In the genomic region with DNA sequence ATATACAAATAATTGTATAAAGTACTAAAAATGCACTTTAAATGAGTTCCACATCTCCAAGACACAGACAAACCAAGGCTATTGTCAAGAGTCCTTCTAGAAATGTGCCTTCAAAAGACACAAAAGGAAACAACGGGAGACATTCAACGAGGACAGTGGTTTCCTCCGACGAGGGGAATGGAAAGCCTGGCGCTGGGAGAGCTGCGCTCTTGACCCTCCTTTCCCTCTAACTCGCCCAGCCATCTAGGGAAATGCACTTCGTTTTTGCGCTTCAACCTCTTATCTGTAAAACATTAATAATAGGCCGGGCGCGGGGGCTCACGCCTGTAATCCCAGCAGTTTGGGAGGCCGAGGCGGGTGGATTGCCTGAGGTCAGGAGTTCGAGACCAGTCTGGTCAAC, we compare ENCODE assay signal across 13 cellular contexts. TPM values are rescaled to one million over a fixed set of nuclear protein-coding genes. Genes with fewer than 3 reads are reported as not detected.
DNase-seq lines count a peak whose midpoint lies in the region; ATAC-seq and TF ChIP-seq lines count a peak whose summit lies in the region.
"Had no signal": no experiment of that assay in that cellular context is flagged by ENCODE, and none has a peak within 500 bp of the region (broad histone marks: within the 10 kb centered on the region; RNA-seq: fewer than 3 reads in every experiment).

No MANE protein-coding gene starts in this region.

- H2AFZ ChIP-seq in mesenchymal stem cell (ENCODE audit: low read depth, low read length) = no peak overlapping the region

- H3K9ac ChIP-seq in HUES6 (ENCODE audit: low read length) = peak overlapping the region; percentile 78
- H3K9ac ChIP-seq in mesenchymal stem cell (ENCODE audit: low read length) = no peak overlapping the region
- H3K9ac ChIP-seq: BLaER1 treated with 17β-estradiol and CSF1 and Interleukin-3, amounts not matched to agents 10 nM and 100 nM had no signal

- H3K27me3 Mint-ChIP-seq in glutamatergic neuron (ENCODE audit: unreplicated experiment) (peaks cover 13% of the 10 kb centered on the region), type B pancreatic cell (peaks cover 22% of the 10 kb centered on the region)
- H3K27me3 Mint-ChIP-seq in naive thymus-derived CD4-positive, alpha-beta T cell = peaks cover 0 to 16% (median 7%) of the 10 kb centered on the region in 5 donors

- H3K9me3 ChIP-seq in HUES6 (ENCODE audit: control insufficient read depth, insufficient read depth, low read depth, low read length) (no peaks in the 10 kb centered on the region), mesenchymal stem cell (ENCODE audit: control insufficient read depth, low read length) (no peaks in the 10 kb centered on the region)
- no peaks in the 10 kb centered on the region for H3K9me3 ChIP-seq in naive thymus-derived CD4-positive, alpha-beta T cell (ENCODE audit: control insufficient read depth in 2 of 3, low read length in 3 of 3)
- H3K9me3 ChIP-seq: BLaER1 treated with 17β-estradiol and CSF1 and Interleukin-3, amounts not matched to agents 10 nM and 100 nM had no signal

- H3K27me3 ChIP-seq in HUES6 (ENCODE audit: control insufficient read depth, insufficient read depth, low read length) (no peaks in the 10 kb centered on the region; the same call in 1 of the 2 replicates), mesenchymal stem cell (ENCODE audit: control insufficient read depth in 1 of 2, insufficient read depth in 1 of 2, low read length in 2 of 2) (peaks cover 0 to 4% of the 10 kb centered on the region in 2 experiments)
- H3K27me3 ChIP-seq in naive thymus-derived CD4-positive, alpha-beta T cell (ENCODE audit: control insufficient read depth in 2 of 2, insufficient read depth in 2 of 2, low read length in 2 of 2) = no peaks in the 10 kb centered on the region
- H3K27me3 ChIP-seq: BLaER1 treated with 17β-estradiol and CSF1 and Interleukin-3, amounts not matched to agents 10 nM and 100 nM had no signal

- peak overlapping the region; percentile 37 for H3K4me2 ChIP-seq in mesenchymal stem cell (ENCODE audit: low read length, poor library complexity, severe bottlenecking)
- H3K4me2 ChIP-seq: BLaER1 treated with 17β-estradiol and CSF1 and Interleukin-3, amounts not matched to agents 10 nM and 100 nM had no signal

- H3K9me3 Mint-ChIP-seq in glutamatergic neuron (ENCODE audit: unreplicated experiment) = peaks cover 4% of the 10 kb centered on the region
- H3K9me3 Mint-ChIP-seq in type B pancreatic cell = no peaks in the 10 kb centered on the region
- peaks cover 0 to 22% (median 9%) of the 10 kb centered on the region in 11 donors for H3K9me3 Mint-ChIP-seq in naive thymus-derived CD4-positive, alpha-beta T cell

- intact Hi-C loops in naive thymus-derived CD4-positive, alpha-beta T cell (cut with micrococcal nuclease) = no loop called here

- peaks cover 13% of the 10 kb centered on the region for H3K4me1 Mint-ChIP-seq in glutamatergic neuron (ENCODE audit: low read depth, unreplicated experiment)
- peaks cover 6% of the 10 kb centered on the region for H3K4me1 Mint-ChIP-seq in type B pancreatic cell (ENCODE audit: unreplicated experiment)
- peaks cover 0 to 14% (median 2%) of the 10 kb centered on the region in 7 donors for H3K4me1 Mint-ChIP-seq in naive thymus-derived CD4-positive, alpha-beta T cell

- H3K4me1 ChIP-seq in HUES6 (ENCODE audit: control insufficient read depth, insufficient read depth, low read length) (peaks cover 31% of the 10 kb centered on the region), mesenchymal stem cell (ENCODE audit: control insufficient read depth, insufficient read depth, low read depth, low read length) (peaks cover 2% of the 10 kb centered on the region)
- no peaks in the 10 kb centered on the region for H3K4me1 ChIP-seq in naive thymus-derived CD4-positive, alpha-beta T cell (ENCODE audit: control insufficient read depth in 2 of 2, insufficient read depth in 2 of 2, low read length in 2 of 2)
- H3K4me1 ChIP-seq: BLaER1 treated with 17β-estradiol and CSF1 and Interleukin-3, amounts not matched to agents 10 nM and 100 nM had no signal

- CTCF ChIA-PET in naive thymus-derived CD4-positive, alpha-beta T cell (lab: Charles Lee) = no interaction called here

- H3K4me3 ChIP-seq in HUES6 (ENCODE audit: low read depth, low read length) (peak overlapping the region; percentile 49), mesenchymal stem cell (ENCODE audit: insufficient read depth in 1 of 2, low read depth in 1 of 2, low read length in 2 of 2) (no peak overlapping the region)
- no peak overlapping the region for H3K4me3 ChIP-seq in naive thymus-derived CD4-positive, alpha-beta T cell (ENCODE audit: low read length)
- H3K4me3 ChIP-seq: BLaER1 treated with 17β-estradiol and CSF1 and Interleukin-3, amounts not matched to agents 10 nM and 100 nM; K562 had no signal

- H3K18ac ChIP-seq in mesenchymal stem cell (ENCODE audit: low read depth in 1 of 2, low read length in 2 of 2) = no peak overlapping the region

- H4K8ac ChIP-seq in mesenchymal stem cell (ENCODE audit: low read length) = no peak overlapping the region

- H3K4me3 Mint-ChIP-seq in glutamatergic neuron (ENCODE audit: unreplicated experiment) = peak overlapping the region; percentile 69
- H3K4me3 Mint-ChIP-seq in type B pancreatic cell = peak overlapping the region; percentile 41
- H3K4me3 Mint-ChIP-seq in naive thymus-derived CD4-positive, alpha-beta T cell = no peak overlapping the region

- TF ChIP-seq CTCF in glutamatergic neuron (IDR thresholded peaks at IDR 0.05; ENCODE audit: partially characterized antibody, unreplicated experiment) (no peak), type B pancreatic cell (conservative IDR thresholded peaks at IDR 0.05) (no peak)

- no peaks in the 10 kb centered on the region for H3K79me1 ChIP-seq in mesenchymal stem cell (replicated peaks; ENCODE audit: low read length, poor library complexity, severe bottlenecking)

- no peak overlapping the region for H3K14ac ChIP-seq in mesenchymal stem cell (ENCODE audit: low read length in 2 of 2)

- H3K36me3 ChIP-seq in HUES6 (ENCODE audit: control insufficient read depth, insufficient read depth, low read length) (no peaks in the 10 kb centered on the region), mesenchymal stem cell (ENCODE audit: control insufficient read depth in 1 of 2, insufficient read depth in 2 of 2, low read depth in 1 of 2, low read length in 2 of 2) (no peaks in the 10 kb centered on the region)
- no peaks in the 10 kb centered on the region for H3K36me3 ChIP-seq in naive thymus-derived CD4-positive, alpha-beta T cell (ENCODE audit: control insufficient read depth in 2 of 3, insufficient read depth in 3 of 3, low read length in 3 of 3)
- H3K36me3 ChIP-seq: BLaER1 treated with 17β-estradiol and CSF1 and Interleukin-3, amounts not matched to agents 10 nM and 100 nM had no signal

- no peak overlapping the region for H2AK5ac ChIP-seq in mesenchymal stem cell (ENCODE audit: low read length, severe bottlenecking)

- no peak overlapping the region for H2BK12ac ChIP-seq in mesenchymal stem cell (ENCODE audit: low read length in 2 of 2)

- H3K27ac ChIP-seq in HUES6 (ENCODE audit: low read depth, low read length) = peak overlapping the region; percentile 83
- no peak overlapping the region for H3K27ac ChIP-seq in mesenchymal stem cell (ENCODE audit: low read length, poor library complexity, severe bottlenecking)
- H3K27ac ChIP-seq in naive thymus-derived CD4-positive, alpha-beta T cell (ENCODE audit: low read depth, low read length) = no peak overlapping the region
- H3K27ac ChIP-seq: BLaER1 treated with 17β-estradiol and CSF1 and Interleukin-3, amounts not matched to agents 10 nM and 100 nM had no signal

- 41% methylated on average over 16 of the region's 16 CpGs for WGBS in mesenchymal stem cell

- POLR2A ChIA-PET in naive thymus-derived CD4-positive, alpha-beta T cell (lab: Charles Lee) = no interaction called here

- H3K23ac ChIP-seq in mesenchymal stem cell (ENCODE audit: low read length in 2 of 2) = no peak overlapping the region

- H3K36me3 Mint-ChIP-seq in glutamatergic neuron (ENCODE audit: unreplicated experiment) (no peaks in the 10 kb centered on the region), type B pancreatic cell (peaks cover 4% of the 10 kb centered on the region)
- peaks cover 0 to 4% (median 0%) of the 10 kb centered on the region in 5 donors for H3K36me3 Mint-ChIP-seq in naive thymus-derived CD4-positive, alpha-beta T cell

- no peak overlapping the region for H2BK5ac ChIP-seq in mesenchymal stem cell (ENCODE audit: low read depth, low read length, poor library complexity, severe bottlenecking)

- no peak overlapping the region for H4K91ac ChIP-seq in mesenchymal stem cell (ENCODE audit: low read length)

- no peak for ATAC-seq in naive thymus-derived CD4-positive, alpha-beta T cell
- no peak for ATAC-seq in SK-N-SH treated with all-trans-retinoic acid at 6 μM for 48 hours
- ATAC-seq: K562 had no signal

- DNase-seq in glutamatergic neuron = no peak
- DNase-seq in mesenchymal stem cell = no peak
- DNase-seq in type B pancreatic cell (ENCODE audit: extremely low spot score, unreplicated experiment) = no peak
- no peak for DNase-seq in OCI-M2 (lab: John Stamatoyannopoulos, UW; ENCODE audit: unreplicated experiment)
- no peak for DNase-seq in naive thymus-derived CD4-positive, alpha-beta T cell
- DNase-seq: NCI-H146, NCI-H2081 treated with DMSO at 0.1 percent for 48 hours, NCI-H748 treated with DMSO at 0.1 percent for 48 hours had no signal

- H2BK15ac ChIP-seq in mesenchymal stem cell (ENCODE audit: low read depth, poor library complexity, severe bottlenecking) = no peak overlapping the region

- H2BK120ac ChIP-seq in mesenchymal stem cell (ENCODE audit: low read depth, low read length) = no peak overlapping the region

- H3K27ac Mint-ChIP-seq in glutamatergic neuron (ENCODE audit: unreplicated experiment) (no peak overlapping the region), type B pancreatic cell (no peak overlapping the region)
- H3K27ac Mint-ChIP-seq in naive thymus-derived CD4-positive, alpha-beta T cell = peak overlapping the region in 1 of 9 donors; percentile 7

- no peak overlapping the region for H3K4ac ChIP-seq in mesenchymal stem cell (ENCODE audit: low read depth in 1 of 2, low read length in 2 of 2)

TF ChIP-seq in SK-N-SH treated with all-trans-retinoic acid at 6 μM for 48 hours, 23 proteins besides CTCF, POLR2A, EP300 and RAD21 (continues in another document):
- TF ChIP-seq ZNF70 (CRISPR knock-in tag; IDR thresholded peaks at IDR 0.05) = no peak
- TF ChIP-seq ZNF565 (CRISPR knock-in tag; conservative IDR thresholded peaks at IDR 0.05; ENCODE audit: low read depth) = no peak
- TF ChIP-seq ARNTL (CRISPR knock-in tag; IDR thresholded peaks at IDR 0.05; ENCODE audit: borderline replicate concordance, low read depth) = no peak
- no peak for TF ChIP-seq ESRRG (CRISPR knock-in tag; IDR thresholded peaks at IDR 0.05)

RNA-seq across cellular contexts. Expression of gene ZFP42, which starts 37.0 kb away (rescaled TPM):
- total RNA-seq in glutamatergic neuron (ENCODE audit: unreplicated experiment) (17.4 TPM), type B pancreatic cell (ENCODE audit: low replicate concordance) (12.0 and 33.4 TPM in 2 replicates)
- 0.04 TPM for polyA plus RNA-seq in mesenchymal stem cell (2013, experiment 1 of 2)
- polyA plus RNA-seq in mesenchymal stem cell (2013, experiment 2 of 2) = 0.04 TPM
- under 1 TPM in 1 of 5 experiments, not detected in 4; 0.10 TPM for total RNA-seq in naive thymus-derived CD4-positive, alpha-beta T cell
- not detected for polyA plus RNA-seq in naive thymus-derived CD4-positive, alpha-beta T cell
- total RNA-seq: HT1080 had no signal

Comparison
In these comparisons a context has a peak if more than half of its experiments do, and no peak if none do; other contexts are left out.
1. H3K4me3 Mint-ChIP-seq: peak in glutamatergic neuron (single experiment) and type B pancreatic cell (single experiment); none in naive thymus-derived CD4-positive, alpha-beta T cell (0 of 10).
2. RNA of gene ZFP42, which starts 37.0 kb away (total RNA-seq): 17.4 TPM in glutamatergic neuron (single experiment) and 12.0 to 33.4 TPM in type B pancreatic cell; 0.10 TPM in naive thymus-derived CD4-positive, alpha-beta T cell; every median in the first group is over 10 times any median in the second.